ENCODE assay signal across 22 cellular contexts in genomic region chr2:170229744-170230143, GRCh38. TPM values are rescaled to one million over a fixed set of nuclear protein-coding genes. Genes with fewer than 3 reads are reported as not detected.
"Had no signal": no experiment of that assay in that cellular context is flagged by ENCODE, and none has a peak within 500 bp of the region (broad histone marks: within the 10 kb centered on the region; RNA-seq: fewer than 3 reads in every experiment).

No MANE protein-coding gene starts in this region.

- H3K27ac ChIP-seq: epithelial cell of prostate, transverse colon, uterus had no signal

- DNase-seq: activated B cell treated with CpG ODN at 0.5 μM for 24 hours; activated CD4-positive, alpha-beta memory T cell treated with anti-CD3 and anti-CD28 coated beads for 36 hours; activated CD4-positive, alpha-beta T cell treated with anti-CD3 and anti-CD28 coated beads for 4 hours; activated naive CD4-positive, alpha-beta T cell; activated naive CD8-positive, alpha-beta T cell treated with anti-CD3 and anti-CD28 coated beads for 36 hours; amniotic stem cell; caudate nucleus; immature natural killer cell; kidney glomerular epithelial cell; naive thymus-derived CD8-positive, alpha-beta T cell; stimulated activated CD4-positive, alpha-beta T cell treated with anti-CD3 and anti-CD28 coated beads, Interleukin-12 subunit alpha, Interleukin-12 subunit beta, amount 100 ng/mL, for 4 hours; stimulated activated CD4-positive, alpha-beta T cell treated with anti-CD3 and anti-CD28 coated beads, Interleukin-1b, Interleukin-23, amount 100 ng/mL, for 48 hours; stimulated activated CD8-positive, alpha-beta memory T cell treated with anti-CD3 and anti-CD28 coated beads, Interleukin-4, amount 100 ng/mL, for 48 hours; stimulated activated naive CD4-positive, alpha-beta T cell treated with Interleukin-2 at 50 U/mL for 16 hours; substantia nigra; T-helper 2 cell; transverse colon; uterus had no signal

- H3K4me3 ChIP-seq: transverse colon, uterus had no signal

- H3K4me1 ChIP-seq: transverse colon, uterus had no signal

- ATAC-seq: naive thymus-derived CD8-positive, alpha-beta T cell had no signal

- H3K27me3 ChIP-seq: transverse colon, uterus had no signal

- H3K36me3 ChIP-seq: transverse colon, uterus had no signal

- H3K9me3 ChIP-seq: transverse colon, uterus had no signal

RNA-seq across cellular contexts. Expression of gene MYO3B, which starts 51.8 kb away (rescaled TPM):
- total RNA-seq: activated B cell treated with CpG ODN at 0.5 μM for 24 hours; dermis microvascular lymphatic vessel endothelial cell; mesenteric fat pad; naive thymus-derived CD8-positive, alpha-beta T cell had no signal
- polyA plus RNA-seq: immature natural killer cell; liver; naive thymus-derived CD8-positive, alpha-beta T cell had no signal
